In genomic region chr2:151408788-151409600, GRCh38 we compare ENCODE assay signal across 1 cellular context.
TF ChIP-seq lines count a peak whose summit lies in the region.

No MANE protein-coding gene starts in this region.

TF ChIP-seq in K562, 482 proteins besides CTCF, POLR2A, EP300 and RAD21 (continued from another document and continues in another):
- TF ChIP-seq MITF (IDR thresholded peaks at IDR 0.05) = no peak
- no peak for TF ChIP-seq MTF1 (CRISPR knock-in tag; IDR thresholded peaks at IDR 0.05; ENCODE audit: borderline replicate concordance)
- no peak for TF ChIP-seq CAMTA2 (CRISPR knock-in tag; conservative IDR thresholded peaks at IDR 0.05)
- TF ChIP-seq TRIM24 (IDR thresholded peaks at IDR 0.05) = 0 out of 4 replicates have a peak, but pooled peaks of 1 of the 2 experiments have one; percentile 14
- TF ChIP-seq SRSF1 (IDR thresholded peaks at IDR 0.05; ENCODE audit: low read depth, low read length) = no peak
- TF ChIP-seq RNF219 (CRISPR knock-in tag; IDR thresholded peaks at IDR 0.05) = no peak
- no peak for TF ChIP-seq SIRT6 (IDR thresholded peaks at IDR 0.05; ENCODE audit: low read depth, low read length)
- TF ChIP-seq STAT5B (CRISPR knock-in tag; IDR thresholded peaks at IDR 0.05) = no peak
- TF ChIP-seq TAF9B (IDR thresholded peaks at IDR 0.05; ENCODE audit: partially characterized antibody) = no peak
- no peak for TF ChIP-seq GABPA (tag; conservative IDR thresholded peaks at IDR 0.05; ENCODE audit: low read depth)
- TF ChIP-seq SPI1 (IDR thresholded peaks at IDR 0.05; ENCODE audit: borderline replicate concordance, low read depth, low read length) = no peak
- no peak for TF ChIP-seq CEBPZ (IDR thresholded peaks at IDR 0.05; ENCODE audit: borderline replicate concordance, low read depth, low read length)
- TF ChIP-seq SOX6 (IDR thresholded peaks at IDR 0.05) = no peak
- 0 out of 2 replicates have a peak, but pooled peaks have one; percentile 64 for TF ChIP-seq ZKSCAN8 (CRISPR knock-in tag; IDR thresholded peaks at IDR 0.05)
- TF ChIP-seq ZNF318 (IDR thresholded peaks at IDR 0.05; ENCODE audit: borderline replicate concordance in 1 of 2, low read depth in 1 of 2) = 0 out of 4 replicates have a peak, but pooled peaks of 1 of the 2 experiments have one; percentile 13
- peak; percentile 77 for TF ChIP-seq JUND (IDR thresholded peaks at IDR 0.05; ENCODE audit: borderline replicate concordance, low read depth, low read length)
- peak; percentile 91 for TF ChIP-seq JUND (tag; IDR thresholded peaks at IDR 0.05; ENCODE audit: borderline replicate concordance, low read depth, low read length)
- no peak for TF ChIP-seq ZNF609 (CRISPR knock-in tag; IDR thresholded peaks at IDR 0.05; ENCODE audit: borderline replicate concordance)
- no peak for TF ChIP-seq ETS1 (conservative IDR thresholded peaks at IDR 0.05; ENCODE audit: control insufficient read depth, low read depth, low read length)
- TF ChIP-seq CBFA2T2 (conservative IDR thresholded peaks at IDR 0.05) = no peak
- TF ChIP-seq RBM39 (optimal IDR thresholded peaks at IDR 0.05; ENCODE audit: low read depth, low read length) = no peak
- TF ChIP-seq BRF1 (IDR thresholded peaks at IDR 0.05; ENCODE audit: borderline replicate concordance, extremely low read depth, insufficient read length) = no peak
- no peak for TF ChIP-seq PHB (CRISPR knock-in tag; IDR thresholded peaks at IDR 0.05)
- no peak for TF ChIP-seq EGR1 (conservative IDR thresholded peaks at IDR 0.05)
- TF ChIP-seq ZKSCAN3 (CRISPR knock-in tag; IDR thresholded peaks at IDR 0.05) = no peak
- TF ChIP-seq PCBP1 (IDR thresholded peaks at IDR 0.05; ENCODE audit: low read depth, low read length, poor library complexity, severe bottlenecking) = no peak
- no peak for TF ChIP-seq MTA3 (IDR thresholded peaks at IDR 0.05; ENCODE audit: borderline replicate concordance)
- TF ChIP-seq ASH1L (IDR thresholded peaks at IDR 0.05; ENCODE audit: borderline replicate concordance, low read depth, partially characterized antibody) = peak; percentile 62
- TF ChIP-seq JUN (IDR thresholded peaks at IDR 0.05; ENCODE audit: borderline replicate concordance, low read depth, low read length) = no peak
- TF ChIP-seq JUN (CRISPR knock-in tag; IDR thresholded peaks at IDR 0.05; ENCODE audit: borderline replicate concordance) = no peak
- no peak for TF ChIP-seq RBM17 (IDR thresholded peaks at IDR 0.05; ENCODE audit: borderline replicate concordance, low read depth, low read length)
- TF ChIP-seq HNRNPUL1 (IDR thresholded peaks at IDR 0.05; ENCODE audit: low read length) = no peak
